Comparison of ENCODE assay signal across 9 cellular contexts in the genomic region with DNA sequence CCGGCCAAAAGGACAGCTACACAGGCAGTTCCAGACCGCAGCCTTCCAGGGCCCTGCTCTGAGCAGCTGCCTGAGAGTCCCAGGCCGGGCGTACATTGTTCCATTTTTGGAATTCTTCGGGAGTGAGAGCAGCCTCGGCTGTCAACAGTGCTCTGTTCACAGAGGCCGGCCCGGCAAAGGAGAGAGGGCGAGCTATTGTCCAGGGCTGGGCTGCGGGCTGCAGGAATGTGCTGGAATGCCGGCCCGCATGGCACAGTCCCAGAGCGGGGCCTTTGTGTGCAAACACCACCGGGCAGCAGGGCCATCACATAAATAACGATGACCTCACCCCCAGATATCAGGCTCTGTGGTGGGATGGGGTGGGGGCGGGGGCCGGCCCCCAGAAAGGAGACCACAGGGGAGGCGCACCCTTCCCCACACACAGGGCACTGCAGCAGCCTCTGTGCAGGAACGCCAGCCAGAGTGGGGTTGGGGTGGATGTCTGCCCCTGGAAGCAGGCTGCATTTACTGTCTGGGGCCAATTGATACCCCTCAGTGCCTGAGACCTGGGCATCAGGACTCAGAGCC. TPM values are rescaled to one million over a fixed set of nuclear protein-coding genes. Genes with fewer than 3 reads are reported as not detected.
DNase-seq lines count a peak whose midpoint lies in the region; ATAC-seq and TF ChIP-seq lines count a peak whose summit lies in the region.
"Had no signal": no experiment of that assay in that cellular context is flagged by ENCODE, and none has a peak within 500 bp of the region (broad histone marks: within the 10 kb centered on the region; RNA-seq: fewer than 3 reads in every experiment).

No MANE protein-coding gene starts in this region.

- intact Hi-C loops in heart right ventricle (cut with DNase I), result loop anchor here in 4 of 10 donors (1.0 to 10.0 kb wide), 5 partner anchors 48 to 141 kb away; no protein-coding TSS in a partner anchor

- H3K4me1 ChIP-seq in heart right ventricle, result peaks cover 16 to 55% (median 35%) of the 10 kb centered on the region in 9 donors

- no peaks in the 10 kb centered on the region for H3K9me3 Mint-ChIP-seq in stimulated activated effector memory CD8-positive, alpha-beta T cell treated with anti-CD3 and anti-CD28 coated beads, Interleukin-12 subunit alpha, Interleukin-12 subunit beta, amount 100 ng/mL, for 72 hours

- no peaks in the 10 kb centered on the region for H3K36me3 ChIP-seq in heart right ventricle

- 5 to 11% methylated on average over 19 of the region's 19 CpGs for WGBS in heart right ventricle, 2 donors

- H3K4me3 Mint-ChIP-seq in stimulated activated effector memory CD8-positive, alpha-beta T cell treated with anti-CD3 and anti-CD28 coated beads, Interleukin-12 subunit alpha, Interleukin-12 subunit beta, amount 100 ng/mL, for 72 hours, result no peak overlapping the region

- H3K4me3 ChIP-seq in heart right ventricle, result no peak overlapping the region

- peak; percentile 94 to 97 (median 95) for ATAC-seq in heart right ventricle
- ATAC-seq in stimulated activated effector memory CD8-positive, alpha-beta T cell treated with anti-CD3 and anti-CD28 coated beads, Interleukin-12 subunit alpha, Interleukin-12 subunit beta, amount 100 ng/mL, for 72 hours, result no peak

- no peak overlapping the region for H3K27ac Mint-ChIP-seq in stimulated activated effector memory CD8-positive, alpha-beta T cell treated with anti-CD3 and anti-CD28 coated beads, Interleukin-12 subunit alpha, Interleukin-12 subunit beta, amount 100 ng/mL, for 72 hours

- H3K27ac ChIP-seq in heart right ventricle, result peak overlapping the region; percentile 63 to 92 (median 90)

- no peaks in the 10 kb centered on the region for H3K4me1 Mint-ChIP-seq in stimulated activated effector memory CD8-positive, alpha-beta T cell treated with anti-CD3 and anti-CD28 coated beads, Interleukin-12 subunit alpha, Interleukin-12 subunit beta, amount 100 ng/mL, for 72 hours

- H3K36me3 Mint-ChIP-seq in stimulated activated effector memory CD8-positive, alpha-beta T cell treated with anti-CD3 and anti-CD28 coated beads, Interleukin-12 subunit alpha, Interleukin-12 subunit beta, amount 100 ng/mL, for 72 hours, result no peaks in the 10 kb centered on the region

- no peaks in the 10 kb centered on the region for H3K9me3 ChIP-seq in heart right ventricle

- H3K27me3 ChIP-seq in heart right ventricle, result no peaks in the 10 kb centered on the region

- no peak for TF ChIP-seq CTCF in heart right ventricle (IDR thresholded peaks at IDR 0.05)

- DNase-seq in ELR (ENCODE audit: low read depth) (peak; percentile 97), amniotic stem cell (lab: John Stamatoyannopoulos, UW) (peak; percentile 88), heart right ventricle (peak; percentile 84 to 88), putamen (ENCODE audit: low spot score) (peak; percentile 42)
- no peak for DNase-seq in stimulated activated naive CD4-positive, alpha-beta T cell (lab: John Stamatoyannopoulos, UW)
- DNase-seq in stimulated activated CD4-positive, alpha-beta T cell treated with anti-CD3 and anti-CD28 coated beads, Interleukin-4, amount 100 ng/mL, for 1 hour, result no peak
- no peak for DNase-seq in central memory CD4-positive, alpha-beta T cell
- DNase-seq in stimulated activated effector memory CD8-positive, alpha-beta T cell treated with anti-CD3 and anti-CD28 coated beads, Interleukin-12 subunit alpha, Interleukin-12 subunit beta, amount 100 ng/mL, for 72 hours (ENCODE audit: low spot score in 2 of 2), result no peak
- DNase-seq: MV-4-11 had no signal

RNA-seq across cellular contexts. Expression of gene LINC01488, which starts 15.8 kb away (rescaled TPM):
- under 1 TPM in 6 of 10 donors, not detected in 4; 0.12 to 0.23 (median 0.15) TPM for total RNA-seq in heart right ventricle
- polyA plus RNA-seq in heart right ventricle, result under 1 TPM; 0.03 to 0.59 TPM

Comparison
In these comparisons a context has a peak if more than half of its experiments do, and no peak if none do; other contexts are left out.
1. DNase-seq: peak in ELR (single experiment), amniotic stem cell (single experiment), heart right ventricle (2 of 2) and putamen (single experiment); none in stimulated activated naive CD4-positive, alpha-beta T cell (0 of 6), stimulated activated CD4-positive, alpha-beta T cell treated with anti-CD3 and anti-CD28 coated beads, Interleukin-4, amount 100 ng/mL, for 1 hour (single experiment), central memory CD4-positive, alpha-beta T cell (single experiment) and stimulated activated effector memory CD8-positive, alpha-beta T cell treated with anti-CD3 and anti-CD28 coated beads, Interleukin-12 subunit alpha, Interleukin-12 subunit beta, amount 100 ng/mL, for 72 hours (0 of 2).